In genomic region chr6:149225946-149226345, GRCh38 we compare ENCODE assay signal across 23 cellular contexts.
"Had no signal": no experiment of that assay in that cellular context is flagged by ENCODE, and none has a peak within 500 bp of the region (broad histone marks: within the 10 kb centered on the region; RNA-seq: fewer than 3 reads in every experiment).

No MANE protein-coding gene starts in this region.

- H3K36me3 ChIP-seq: colonic mucosa, left ventricle myocardium inferior, tibial nerve, upper lobe of right lung, vagina had no signal

- H3K36me3 Mint-ChIP-seq: naive B cell had no signal

- H3K4me2 ChIP-seq: hepatocyte had no signal

- H3K27ac Mint-ChIP-seq: endodermal cell; naive B cell; stimulated activated naive CD8-positive, alpha-beta T cell treated with anti-CD3 and anti-CD28 coated beads, Interleukin-15, Interleukin-2, amounts not matched to agents 100 ng/mL and 50 ng/mL, for 24 hours had no signal

- H3K27me3 ChIP-seq: colonic mucosa, hepatocyte, testis, tibial nerve, upper lobe of right lung, vagina had no signal

- H3K79me2 ChIP-seq: hepatocyte, parathyroid adenoma had no signal

- H3K4me3 Mint-ChIP-seq: endodermal cell; naive B cell; stimulated activated naive CD8-positive, alpha-beta T cell treated with anti-CD3 and anti-CD28 coated beads, Interleukin-15, Interleukin-2, amounts not matched to agents 100 ng/mL and 50 ng/mL, for 24 hours had no signal

- H3K4me1 ChIP-seq: colonic mucosa, parathyroid adenoma, upper lobe of right lung, vagina had no signal

- H3K9me3 Mint-ChIP-seq: endodermal cell; naive B cell; stimulated activated naive CD8-positive, alpha-beta T cell treated with anti-CD3 and anti-CD28 coated beads, Interleukin-15, Interleukin-2, amounts not matched to agents 100 ng/mL and 50 ng/mL, for 24 hours had no signal

- H3K4me3 ChIP-seq: colonic mucosa, hepatocyte, left ventricle myocardium inferior, psoas muscle, testis, tibial nerve, upper lobe of right lung, vagina had no signal

- H3K9ac ChIP-seq: parathyroid adenoma had no signal

- H2AFZ ChIP-seq: hepatocyte, parathyroid adenoma had no signal

- H3K9me3 ChIP-seq: colonic mucosa, left ventricle myocardium inferior, psoas muscle, testis, tibial nerve, upper lobe of right lung, vagina had no signal

- H3K27me3 Mint-ChIP-seq: naive B cell; stimulated activated naive CD8-positive, alpha-beta T cell treated with anti-CD3 and anti-CD28 coated beads, Interleukin-15, Interleukin-2, amounts not matched to agents 100 ng/mL and 50 ng/mL, for 24 hours had no signal

- DNase-seq: cerebellar nuclear complex; colonic mucosa; dermis blood vessel endothelial cell; effector CD4-positive, alpha-beta T cell; endodermal cell; erythroblast; foreskin melanocyte; head of caudate nucleus; kidney; left cardiac atrium; left ventricle myocardium inferior; mesendoderm; naive B cell; psoas muscle; stimulated activated CD4-positive, alpha-beta T cell treated with anti-CD3 and anti-CD28 coated beads, Interleukin-12 subunit alpha, Interleukin-12 subunit beta, amount 100 ng/mL, for 4 hours; stimulated activated CD4-positive, alpha-beta T cell treated with anti-CD3 and anti-CD28 coated beads, Interleukin-2, amount 100 ng/mL, for 48 hours; testis; upper lobe of right lung had no signal

- H3K27ac ChIP-seq: colonic mucosa, hepatocyte, left ventricle myocardium inferior, parathyroid adenoma, psoas muscle, testis, upper lobe of right lung, vagina had no signal
